ENCODE assay signal across 9 cellular contexts in genomic region chr9:124373851-124374250, GRCh38.
"Had no signal": no experiment of that assay in that cellular context is flagged by ENCODE, and none has a peak within 500 bp of the region (broad histone marks: within the 10 kb centered on the region; RNA-seq: fewer than 3 reads in every experiment).

No MANE protein-coding gene starts in this region.

- H3K4me3 Mint-ChIP-seq: GM23338, H9, HFFc6 had no signal

- DNase-seq: GM23248, GOT3, H7, H9, HCEC 1CT, HFFc6 had no signal

- ATAC-seq: GM23338, HCT116 had no signal

- H3K9ac ChIP-seq: GM23248 had no signal

- H3K4me2 ChIP-seq: GM23338 had no signal

- H2AFZ ChIP-seq: GM23248, GM23338 had no signal

- H3K9me3 ChIP-seq: HAP-1 had no signal

- H3K4me3 ChIP-seq: GM23248, GM23338, HAP-1 had no signal

- H3K27ac Mint-ChIP-seq: GM23338, H9, HFFc6 had no signal

- H3K9me3 Mint-ChIP-seq: HFFc6 had no signal

- H3K27ac ChIP-seq: GM23248 had no signal
